Comparison of ENCODE assay signal across 13 cellular contexts in the genomic region with DNA sequence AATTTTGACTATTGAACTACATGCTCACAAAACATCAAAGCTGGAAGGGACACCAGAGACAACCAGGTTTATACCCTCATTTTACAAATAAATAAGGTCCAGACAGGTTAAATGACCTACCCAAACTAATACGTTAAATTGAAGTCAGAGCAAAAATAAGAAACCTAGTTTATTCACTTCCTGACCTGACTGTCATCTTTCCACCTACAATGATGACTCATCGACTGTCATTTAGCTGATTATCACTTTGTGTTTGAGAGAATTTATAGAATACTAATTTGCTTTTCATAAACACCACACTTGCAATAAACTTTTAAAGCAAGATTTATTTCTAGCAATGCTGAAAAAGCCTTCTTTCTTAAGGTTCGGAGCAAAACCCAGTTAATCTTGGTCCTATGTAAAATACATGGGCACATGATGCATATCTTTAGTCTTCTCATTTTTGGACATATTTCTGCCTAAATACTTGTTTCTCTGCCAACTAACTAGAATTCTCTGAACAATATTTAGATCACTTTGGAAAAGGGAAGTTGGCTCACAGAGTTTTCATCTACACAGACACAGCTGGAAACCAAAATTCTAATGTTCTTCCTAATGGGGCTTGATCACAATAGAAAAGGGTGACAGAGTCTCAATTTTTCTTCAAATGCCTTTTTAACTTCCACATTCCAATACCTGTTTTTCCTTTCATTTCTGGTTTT. TPM values are rescaled to one million over a fixed set of nuclear protein-coding genes. Genes with fewer than 3 reads are reported as not detected.
A peak's percentile ranks its signal among the peaks of the same experiment; 100 is the strongest.
DNase-seq lines count a peak whose midpoint lies in the region; ATAC-seq, FAIRE-seq and TF ChIP-seq lines count a peak whose summit lies in the region.
"Had no signal": no experiment of that assay in that cellular context is flagged by ENCODE, and none has a peak within 500 bp of the region (broad histone marks: within the 10 kb centered on the region; RNA-seq: fewer than 3 reads in every experiment).

No MANE protein-coding gene starts in this region.

- H3K4me3 ChIP-seq in Caco-2 (ENCODE audit: low read depth, low read length) (no peak overlapping the region), GM12878 (no peak overlapping the region), coronary artery (no peak overlapping the region)
- H3K4me3 ChIP-seq: colonic mucosa, gastrocnemius medialis, left ventricle myocardium inferior had no signal

- RAD21 ChIA-PET in GM12878 (lab: Charles Lee; ENCODE audit: unreplicated experiment): no interaction called here

- H4K20me1 ChIP-seq in GM12878 (ENCODE audit: control insufficient read depth, insufficient read depth): no peaks in the 10 kb centered on the region

- no peak overlapping the region for H3K9ac ChIP-seq in GM12878 (ENCODE audit: control insufficient read depth, insufficient read depth, low read length)

- no peaks in the 10 kb centered on the region for H3K36me3 ChIP-seq in Caco-2 (ENCODE audit: control insufficient read depth, insufficient read depth, low read length)
- H3K36me3 ChIP-seq in GM12878 (ENCODE audit: control insufficient read depth in 2 of 2, insufficient read depth in 2 of 2, low read length in 1 of 2): no peaks in the 10 kb centered on the region
- H3K36me3 ChIP-seq: colonic mucosa, gastrocnemius medialis, left ventricle myocardium inferior had no signal

- intact Hi-C loops in Caco-2 (cut with micrococcal nuclease; ENCODE audit: unreplicated experiment) (no loop called here), GM12878 (cut with micrococcal nuclease; ENCODE audit: unreplicated experiment) (no loop called here)

- in situ Hi-C loops in GM12878 (cut with MboI): no loop called here

- H3K27me3 Mint-ChIP-seq in Caco-2 (ENCODE audit: insufficient read depth, unreplicated experiment) (no peaks in the 10 kb centered on the region), chondrocyte (ENCODE audit: low read depth) (no peaks in the 10 kb centered on the region)

- TF ChIP-seq POLR2A in GM12878 (IDR thresholded peaks at IDR 0.05; ENCODE audit: low read depth, low read length): no peak

- POLR2A ChIA-PET in Caco-2 (lab: Charles Lee) (no interaction called here), GM12878 (lab: Charles Lee) (no interaction called here)

- DNase-seq in Caco-2 (no peak), NCI-H69 (lab: John Stamatoyannopoulos, UW) (peak; percentile 20), GM12878 (ENCODE audit: low read depth, low spot score) (no peak), coronary artery (ENCODE audit: low spot score) (no peak), chondrocyte (ENCODE audit: low spot score) (no peak), NK-92 (lab: John Stamatoyannopoulos, UW; ENCODE audit: unreplicated experiment) (no peak)
- DNase-seq: colonic mucosa, gastrocnemius medialis, left ventricle myocardium inferior, NCI-H1694, occipital lobe had no signal

- WGBS in GM12878 (ENCODE audit: insufficient coverage, insufficient replicate concordance, low lambda C conversion rate, missing lambda C conversion rate): 22% methylated on average over 3 of the region's 3 CpGs

- no peaks in the 10 kb centered on the region for H3K79me2 ChIP-seq in GM12878 (ENCODE audit: control insufficient read depth, insufficient read depth, low read length)

- BruUV-seq in Caco-2 (replicated peaks; lab: Mats Ljungman, UMichigan) (no TSS peak), GM12878 (replicated peaks; lab: Mats Ljungman, UMichigan) (no TSS peak)

- SMC1A ChIA-PET in GM12878 (lab: Charles Lee; ENCODE audit: uncharacterized antibody, unreplicated experiment): interaction anchor here (0.6 to 1.4 kb wide), 4 partner anchors 9 to 82 kb away, joined by 3 to 6 read pairs (median 4); no protein-coding TSS in a partner anchor

- H3K4me1 ChIP-seq in Caco-2 (peaks cover 25% of the 10 kb centered on the region; the same call in 1 of the 2 replicates), GM12878 (ENCODE audit: control insufficient read depth, insufficient read depth, low read length) (no peaks in the 10 kb centered on the region)
- H3K4me1 ChIP-seq: colonic mucosa had no signal

- H3K4me1 Mint-ChIP-seq in Caco-2 (ENCODE audit: low read depth, unreplicated experiment): peaks cover 19% of the 10 kb centered on the region
- H3K4me1 Mint-ChIP-seq in chondrocyte (ENCODE audit: low read depth): peaks cover 30% of the 10 kb centered on the region

- H3K27ac Mint-ChIP-seq in Caco-2 (ENCODE audit: unreplicated experiment) (peak overlapping the region; percentile 28), chondrocyte (ENCODE audit: unreplicated experiment) (no peak overlapping the region)

- H3K27me3 ChIP-seq in Caco-2 (replicated peaks; ENCODE audit: control insufficient read depth, insufficient read depth, low read length) (no peaks in the 10 kb centered on the region), GM12878 (replicated peaks in 1 of 2; ENCODE audit: control insufficient read depth in 2 of 2, insufficient read depth in 2 of 2, low read length in 1 of 2) (no peaks in the 10 kb centered on the region)
- H3K27me3 ChIP-seq: colonic mucosa, gastrocnemius medialis had no signal

- H3K4me3 Mint-ChIP-seq in Caco-2 (ENCODE audit: unreplicated experiment) (no peak overlapping the region), chondrocyte (ENCODE audit: unreplicated experiment) (no peak overlapping the region)

- no peaks in the 10 kb centered on the region for H3K9me3 ChIP-seq in Caco-2
- H3K9me3 ChIP-seq in GM12878 (replicated peaks; ENCODE audit: control insufficient read depth, insufficient read depth, low read length): no peaks in the 10 kb centered on the region
- H3K9me3 ChIP-seq: colonic mucosa, gastrocnemius medialis, left ventricle myocardium inferior had no signal

- no peak overlapping the region for H2AFZ ChIP-seq in GM12878 (ENCODE audit: control insufficient read depth, low read depth, low read length)

- FAIRE-seq in GM12878 (lab: Jason Lieb, UNC): no peak

- CTCF ChIA-PET in Caco-2 (lab: Charles Lee) (no interaction called here), GM12878 (lab: Yijun Ruan, JAX) (no interaction called here)

- no peak for TF ChIP-seq RAD21 in GM12878 (IDR thresholded peaks at IDR 0.05; ENCODE audit: insufficient read depth, low read depth, low read length)

- TF ChIP-seq EP300 in GM12878 (IDR thresholded peaks at IDR 0.05; ENCODE audit: borderline replicate concordance in 1 of 2, control insufficient read depth in 1 of 2, low read depth in 2 of 2, low read length in 2 of 2): no peak

- ATAC-seq in GM18520 (IDR thresholded peaks at IDR 0.05; ENCODE audit: unreplicated experiment) (peak; percentile 39), GM12878 (peak; percentile 36), GM21737 (IDR thresholded peaks at IDR 0.05; ENCODE audit: unreplicated experiment) (no peak)
- ATAC-seq: gastrocnemius medialis had no signal

- H3K9me3 Mint-ChIP-seq in Caco-2 (ENCODE audit: unreplicated experiment) (no peaks in the 10 kb centered on the region), chondrocyte (ENCODE audit: low read depth) (no peaks in the 10 kb centered on the region)

- no peak overlapping the region for H3K4me2 ChIP-seq in GM12878 (ENCODE audit: control insufficient read depth, insufficient read depth)

- H3K36me3 Mint-ChIP-seq in Caco-2 (ENCODE audit: insufficient read depth, unreplicated experiment): no peaks in the 10 kb centered on the region
- H3K36me3 Mint-ChIP-seq in chondrocyte (ENCODE audit: low read depth): no peaks in the 10 kb centered on the region

- no peak overlapping the region for H3K27ac ChIP-seq in GM12878 (ENCODE audit: control insufficient read depth, insufficient read depth)
- no peak overlapping the region for H3K27ac ChIP-seq in coronary artery
- H3K27ac ChIP-seq: colonic mucosa, gastrocnemius medialis, left ventricle myocardium inferior had no signal

- TF ChIP-seq CTCF in Caco-2 (IDR thresholded peaks at IDR 0.05; ENCODE audit: insufficient read depth in 1 of 2, low read depth in 1 of 2, low read length in 1 of 2, severe bottlenecking in 1 of 2, unreplicated experiment in 1 of 2): no peak
- TF ChIP-seq CTCF in GM12878 (IDR thresholded peaks at IDR 0.05 in 2 of 3, conservative IDR thresholded peaks at IDR 0.05 in 1 of 3; ENCODE audit: control insufficient read depth in 2 of 3, extremely low read depth in 1 of 3, insufficient read depth in 1 of 3, low read depth in 3 of 3, low read length in 3 of 3): no peak
- no peak for TF ChIP-seq CTCF in coronary artery (IDR thresholded peaks at IDR 0.05)
- TF ChIP-seq CTCF in chondrocyte (IDR thresholded peaks at IDR 0.05): no peak

TF ChIP-seq in GM12878, 131 proteins besides CTCF, POLR2A, EP300 and RAD21:
- no peak for TF ChIP-seq SREBF1 (IDR thresholded peaks at IDR 0.05; ENCODE audit: low read length)
- TF ChIP-seq JUNB (IDR thresholded peaks at IDR 0.05): peak; percentile 14; the same call in 1 of the 2 replicates

RNA-seq across cellular contexts. Expression of gene LRRN3, which starts 16.7 kb away (rescaled TPM):
- total RNA-seq in Caco-2 (2022): 0.68 and 0.77 TPM in 2 replicates
- total RNA-seq in GM12878 (2013; cell fraction: nucleolus; rRNA removed): not detected in 2 replicates
- total RNA-seq in GM12878 (2014; rRNA removed): 0.11 TPM in 2 replicates
- 0.04 and 0.05 TPM in 2 replicates for total RNA-seq in GM12878 (2014; rRNA removed; fragmentation: Illumina TruSeq; extraction: Trizol)
- total RNA-seq in GM12878 (2021): 0.08 and 0.18 TPM in 2 replicates
- polyA plus RNA-seq in GM12878 (2011; ENCODE audit: low read depth): 0.07 TPM
- not detected in 2 replicates for polyA plus RNA-seq in GM12878 (2011; rRNA removed)
- not detected in 2 replicates for polyA plus RNA-seq in GM12878 (2011; cell fraction: cytosol; rRNA removed)
- not detected in 2 replicates for polyA plus RNA-seq in GM12878 (2011; cell fraction: nucleus; rRNA removed)
- 0.05 and 0.06 TPM in 2 replicates for polyA plus RNA-seq in GM12878 (2012)
- 0.06 TPM in 1 of 2 replicates, not detected in the other for polyA plus RNA-seq in GM12878 (2014; fragmentation: Illumina TruSeq; extraction: Trizol)
- under 1 TPM; 0.02 to 0.16 TPM for polyA plus RNA-seq in GM12878 (2014; fragmentation: Nextera tagmentation; extraction: Ambion mirVana)
- 0.03 TPM in 1 of 2 replicates, not detected in the other for polyA plus RNA-seq in GM12878 (2014; rRNA removed)
- polyA plus RNA-seq in GM12878 (2016; fragmentation: Nextera tagmentation; extraction: Ambion mirVana): under 1 TPM in 1 of 2 experiments, not detected in 1; 0.24 TPM
- not detected in 2 replicates for polyA minus RNA-seq in GM12878 (2011; rRNA and poly(A)+ RNA removed)
- polyA minus RNA-seq in GM12878 (2011; cell fraction: cytosol; rRNA and poly(A)+ RNA removed): not detected in 2 replicates
- not detected in 2 replicates for polyA minus RNA-seq in GM12878 (2011; cell fraction: nucleus; rRNA and poly(A)+ RNA removed)
- total RNA-seq in chondrocyte: 0.65 to 1.3 TPM (median 0.74 TPM) in 3 replicates
